Comparison of ENCODE assay signal across 16 cellular contexts in genomic region chr5:57207007-57207653, GRCh38. TPM values are rescaled to one million over a fixed set of nuclear protein-coding genes. Genes with fewer than 3 reads are reported as not detected.
A peak's percentile ranks its signal among the peaks of the same experiment; 100 is the strongest.
DNase-seq lines count a peak whose midpoint lies in the region; ATAC-seq, FAIRE-seq and TF ChIP-seq lines count a peak whose summit lies in the region.
"Had no signal": no experiment of that assay in that cellular context is flagged by ENCODE, and none has a peak within 500 bp of the region (broad histone marks: within the 10 kb centered on the region; RNA-seq: fewer than 3 reads in every experiment).

No MANE protein-coding gene starts in this region.

- no peak overlapping the region for H2AK5ac ChIP-seq in neuronal stem cell (ENCODE audit: low read depth, low read length)

- POLR2A ChIA-PET in activated CD4-positive, alpha-beta T cell treated with anti-CD3 and anti-CD28 coated beads for 36 hours (lab: Charles Lee) = no interaction called here
- POLR2A ChIA-PET in CD8-positive, alpha-beta T cell (lab: Charles Lee) = no interaction called here
- POLR2A ChIA-PET in GM12878 (lab: Charles Lee) = interaction anchor here (0.6 kb wide), 2 partner anchors 11 to 1542 kb away, joined by 3 read pairs; no protein-coding TSS in a partner anchor

- peaks cover 28% of the 10 kb centered on the region for H3K36me3 Mint-ChIP-seq in activated CD4-positive, alpha-beta T cell treated with anti-CD3 and anti-CD28 coated beads for 36 hours (ENCODE audit: low read depth)
- peaks cover 25% of the 10 kb centered on the region for H3K36me3 Mint-ChIP-seq in CD8-positive, alpha-beta T cell

- no peak for ATAC-seq in activated CD4-positive, alpha-beta T cell treated with anti-CD3 and anti-CD28 coated beads for 36 hours
- no peak for ATAC-seq in CD8-positive, alpha-beta T cell
- no peak; the same call in 2 of the 3 replicates for ATAC-seq in GM12878
- ATAC-seq: activated CD8-positive, alpha-beta memory T cell treated with anti-CD3 and anti-CD28 coated beads, Interleukin-2, amount 10 ng/mL, durations not matched to agents 7 days and 5 days; Panc1; upper lobe of right lung had no signal

- no peak overlapping the region for H3K18ac ChIP-seq in neuronal stem cell (ENCODE audit: low read length)

- no peak overlapping the region for H2AFZ ChIP-seq in GM12878 (ENCODE audit: control insufficient read depth, low read depth, low read length)
- H2AFZ ChIP-seq in neuronal stem cell (ENCODE audit: low read length) = no peak overlapping the region

- no peak overlapping the region for H2BK12ac ChIP-seq in neuronal stem cell (ENCODE audit: low read length)

- H3K14ac ChIP-seq in neuronal stem cell (ENCODE audit: low read length) = no peak overlapping the region

- no peak for TF ChIP-seq RAD21 in GM12878 (IDR thresholded peaks at IDR 0.05; ENCODE audit: insufficient read depth, low read depth, low read length)

- intact Hi-C loops in activated CD4-positive, alpha-beta T cell treated with anti-CD3 and anti-CD28 coated beads for 36 hours (cut with DNase I, micrococcal nuclease) = no loop called here
- intact Hi-C loops in CD8-positive, alpha-beta T cell (cut with DNase I, micrococcal nuclease) = no loop called here
- intact Hi-C loops in GM12878 (cut with micrococcal nuclease; ENCODE audit: unreplicated experiment) = no loop called here

- H2BK5ac ChIP-seq in neuronal stem cell (ENCODE audit: low read length) = no peak overlapping the region

- TF ChIP-seq POLR2A in GM12878 (IDR thresholded peaks at IDR 0.05; ENCODE audit: low read depth, low read length) = 0 out of 2 replicates have a peak, but pooled peaks have one; percentile 10

- no peak overlapping the region for H3K27ac ChIP-seq in CD8-positive, alpha-beta T cell (ENCODE audit: low read depth, low read length)
- H3K27ac ChIP-seq in GM12878 (ENCODE audit: control insufficient read depth, insufficient read depth) (no peak overlapping the region), neuronal stem cell (replicated peaks; ENCODE audit: low read length) (no peak overlapping the region)
- H3K27ac ChIP-seq: upper lobe of right lung had no signal

- no peaks in the 10 kb centered on the region for H3K36me3 ChIP-seq in CD8-positive, alpha-beta T cell (ENCODE audit: insufficient read depth, low read length)
- H3K36me3 ChIP-seq in GM12878 (ENCODE audit: control insufficient read depth in 2 of 2, insufficient read depth in 2 of 2, low read length in 1 of 2) (peaks cover 7 to 12% of the 10 kb centered on the region in 2 experiments; a peak in 3 of 4 replicates), neuronal stem cell (replicated peaks in 1 of 2; ENCODE audit: control insufficient read depth in 2 of 2, insufficient read depth in 2 of 2, low read length in 2 of 2) (peaks cover 4 to 38% of the 10 kb centered on the region in 2 donors)
- H3K36me3 ChIP-seq: upper lobe of right lung had no signal

- peak overlapping the region; percentile 37 for H3K23ac ChIP-seq in neuronal stem cell (ENCODE audit: low read depth, low read length, poor library complexity)

- H3K79me1 ChIP-seq in neuronal stem cell (ENCODE audit: low read depth, low read length) = peaks cover 12% of the 10 kb centered on the region

- no peaks in the 10 kb centered on the region for H3K27me3 Mint-ChIP-seq in activated CD4-positive, alpha-beta T cell treated with anti-CD3 and anti-CD28 coated beads for 36 hours
- no peaks in the 10 kb centered on the region for H3K27me3 Mint-ChIP-seq in CD8-positive, alpha-beta T cell (ENCODE audit: low read depth)
- H3K27me3 Mint-ChIP-seq: activated CD8-positive, alpha-beta memory T cell treated with anti-CD3 and anti-CD28 coated beads, Interleukin-2, amount 10 ng/mL, durations not matched to agents 7 days and 5 days had no signal

- H2BK15ac ChIP-seq in neuronal stem cell (ENCODE audit: low read length) = no peak overlapping the region

- H3K79me2 ChIP-seq in GM12878 (ENCODE audit: control insufficient read depth, insufficient read depth, low read length) = peaks cover 92% of the 10 kb centered on the region

- CTCF ChIA-PET in activated CD4-positive, alpha-beta T cell treated with anti-CD3 and anti-CD28 coated beads for 36 hours (lab: Charles Lee) = no interaction called here
- CTCF ChIA-PET in CD8-positive, alpha-beta T cell (lab: Charles Lee) = interaction anchor here (1.4 to 2.3 kb wide), 3 partner anchors 10 to 307 kb away, joined by 3 to 7 read pairs (median 4); no protein-coding TSS in a partner anchor
- CTCF ChIA-PET in GM12878 (lab: Yijun Ruan, JAX) = no interaction called here

- H3K27ac Mint-ChIP-seq in activated CD4-positive, alpha-beta T cell treated with anti-CD3 and anti-CD28 coated beads for 36 hours = peak overlapping the region; percentile 17
- H3K27ac Mint-ChIP-seq in CD8-positive, alpha-beta T cell = peak overlapping the region; percentile 45
- H3K27ac Mint-ChIP-seq: activated CD8-positive, alpha-beta memory T cell treated with anti-CD3 and anti-CD28 coated beads, Interleukin-2, amount 10 ng/mL, durations not matched to agents 7 days and 5 days had no signal

- no peak overlapping the region for H4K91ac ChIP-seq in neuronal stem cell (ENCODE audit: low read depth, low read length, poor library complexity)

- no peaks in the 10 kb centered on the region for H3K27me3 ChIP-seq in CD8-positive, alpha-beta T cell (ENCODE audit: insufficient read depth, low read length)
- H3K27me3 ChIP-seq in GM12878 (replicated peaks in 1 of 2; ENCODE audit: control insufficient read depth in 2 of 2, insufficient read depth in 2 of 2, low read length in 1 of 2) = no peaks in the 10 kb centered on the region
- no peaks in the 10 kb centered on the region for H3K27me3 ChIP-seq in neuronal stem cell (ENCODE audit: control insufficient read depth in 3 of 3, insufficient read depth in 3 of 3, low read depth in 1 of 3, low read length in 3 of 3)
- H3K27me3 ChIP-seq: upper lobe of right lung had no signal

- H3K4me1 ChIP-seq in CD8-positive, alpha-beta T cell (ENCODE audit: insufficient read depth, low read length) = peaks cover 51% of the 10 kb centered on the region
- H3K4me1 ChIP-seq in GM12878 (ENCODE audit: control insufficient read depth, insufficient read depth, low read length) = peaks cover 3% of the 10 kb centered on the region; the same call in 1 of the 2 replicates
- peaks cover 0 to 2% of the 10 kb centered on the region in 2 donors for H3K4me1 ChIP-seq in neuronal stem cell (ENCODE audit: control insufficient read depth in 2 of 2, insufficient read depth in 1 of 2, low read depth in 1 of 2, low read length in 2 of 2)

- H3K9me3 ChIP-seq in CD8-positive, alpha-beta T cell (ENCODE audit: low read length) = no peaks in the 10 kb centered on the region
- H3K9me3 ChIP-seq in GM12878 (replicated peaks; ENCODE audit: control insufficient read depth, insufficient read depth, low read length) = no peaks in the 10 kb centered on the region; the same call in 2 of the 3 replicates
- H3K9me3 ChIP-seq in neuronal stem cell (replicated peaks in 1 of 2; ENCODE audit: control insufficient read depth in 2 of 2, insufficient read depth in 1 of 2, low read depth in 1 of 2, low read length in 2 of 2) = peaks cover 6 to 29% of the 10 kb centered on the region in 2 donors
- H3K9me3 ChIP-seq: upper lobe of right lung had no signal

- RAD21 ChIA-PET in GM12878 (lab: Charles Lee; ENCODE audit: unreplicated experiment) = interaction anchor here (1.6 to 1.7 kb wide), 2 partner anchors 9 to 24 kb away, joined by 3 to 4 read pairs; no protein-coding TSS in a partner anchor

- no peak overlapping the region for H4K8ac ChIP-seq in neuronal stem cell (ENCODE audit: low read depth, low read length)

- 53% methylated on average over 7 of the region's 7 CpGs for WGBS in GM12878 (ENCODE audit: insufficient coverage, insufficient replicate concordance, low lambda C conversion rate, missing lambda C conversion rate)
- no CpG with 5 or more reads among the region's 7 CpGs for WGBS in neuronal stem cell (ENCODE audit: extremely low coverage in 2 of 2, insufficient read length in 2 of 2, insufficient replicate concordance in 1 of 2), 2 donors

- no peak overlapping the region for H3K4me3 Mint-ChIP-seq in activated CD4-positive, alpha-beta T cell treated with anti-CD3 and anti-CD28 coated beads for 36 hours
- H3K4me3 Mint-ChIP-seq in CD8-positive, alpha-beta T cell = no peak overlapping the region
- H3K4me3 Mint-ChIP-seq: activated CD8-positive, alpha-beta memory T cell treated with anti-CD3 and anti-CD28 coated beads, Interleukin-2, amount 10 ng/mL, durations not matched to agents 7 days and 5 days had no signal

- H3K9me3 Mint-ChIP-seq in activated CD4-positive, alpha-beta T cell treated with anti-CD3 and anti-CD28 coated beads for 36 hours (ENCODE audit: low read depth) = no peaks in the 10 kb centered on the region
- no peaks in the 10 kb centered on the region for H3K9me3 Mint-ChIP-seq in CD8-positive, alpha-beta T cell

- no peak overlapping the region for H3K4ac ChIP-seq in neuronal stem cell (ENCODE audit: low read length)

- H3K4me2 ChIP-seq in GM12878 (ENCODE audit: control insufficient read depth, insufficient read depth) (0 out of 2 replicates have a peak overlapping the region, but pooled peaks have one; percentile 3), neuronal stem cell (ENCODE audit: insufficient read depth, low read length, poor library complexity, severe bottlenecking) (no peak overlapping the region)

- H2BK120ac ChIP-seq in neuronal stem cell (ENCODE audit: low read depth, low read length) = no peak overlapping the region

- H3K4me3 ChIP-seq in CD8-positive, alpha-beta T cell (ENCODE audit: low read depth, low read length) = no peak overlapping the region
- H3K4me3 ChIP-seq in GM12878 (no peak overlapping the region), neuronal stem cell (ENCODE audit: low read length in 2 of 2) (no peak overlapping the region)
- H3K4me3 ChIP-seq: upper lobe of right lung had no signal

- H3K4me1 Mint-ChIP-seq in activated CD4-positive, alpha-beta T cell treated with anti-CD3 and anti-CD28 coated beads for 36 hours = peaks cover 78% of the 10 kb centered on the region
- peaks cover 82% of the 10 kb centered on the region for H3K4me1 Mint-ChIP-seq in CD8-positive, alpha-beta T cell (ENCODE audit: low read depth)

- H4K20me1 ChIP-seq in GM12878 (ENCODE audit: control insufficient read depth, insufficient read depth) = peaks cover 6% of the 10 kb centered on the region

- no peak for FAIRE-seq in GM12878 (lab: Jason Lieb, UNC)
- FAIRE-seq: A204.1 had no signal

- no peak for TF ChIP-seq CTCF in CD8-positive, alpha-beta T cell (IDR thresholded peaks at IDR 0.05)
- TF ChIP-seq CTCF in GM12878 (IDR thresholded peaks at IDR 0.05 in 2 of 3, conservative IDR thresholded peaks at IDR 0.05 in 1 of 3; ENCODE audit: control insufficient read depth in 2 of 3, extremely low read depth in 1 of 3, insufficient read depth in 1 of 3, low read depth in 3 of 3, low read length in 3 of 3) = no peak

- H3K9ac ChIP-seq in GM12878 (ENCODE audit: control insufficient read depth, insufficient read depth, low read length) = no peak overlapping the region
- no peak overlapping the region for H3K9ac ChIP-seq in neuronal stem cell (ENCODE audit: low read depth, low read length, poor library complexity)

- BruUV-seq in GM12878 (replicated peaks; lab: Mats Ljungman, UMichigan) = no TSS peak

- in situ Hi-C loops in GM12878 (cut with MboI) = no loop called here

- SMC1A ChIA-PET in GM12878 (lab: Charles Lee; ENCODE audit: uncharacterized antibody, unreplicated experiment) = interaction anchor here (1.0 kb wide), 1 partner anchor 15 kb away, joined by 3 read pairs; no protein-coding TSS in a partner anchor

- no peak for DNase-seq in activated CD4-positive, alpha-beta T cell treated with anti-CD3 and anti-CD28 coated beads for 36 hours
- no peak for DNase-seq in activated CD4-positive, alpha-beta T cell treated with anti-CD3 and anti-CD28 coated beads, Interleukin-2, amount 50 U/mL, for 1 hour
- no peak for DNase-seq in CD8-positive, alpha-beta T cell
- no peak for DNase-seq in GM12878 (ENCODE audit: low read depth, low spot score)
- DNase-seq in neuronal stem cell (ENCODE audit: low spot score) = no peak
- no peak for DNase-seq in NCI-H2171 treated with DMSO at 0.1 percent for 48 hours (lab: John Stamatoyannopoulos, UW)
- DNase-seq in NCI-H446 treated with DMSO at 0.1 percent for 48 hours (lab: John Stamatoyannopoulos, UW) = no peak
- no peak for DNase-seq in midbrain (lab: John Stamatoyannopoulos, UW)
- DNase-seq: activated CD8-positive, alpha-beta memory T cell treated with anti-CD3 and anti-CD28 coated beads, Interleukin-2, amount 10 ng/mL, durations not matched to agents 7 days and 5 days; activated naive CD4-positive, alpha-beta T cell treated with Interleukin-2 at 50 U/mL for 16 hours; MM.1S; NCI-H2081; stimulated activated CD4-positive, alpha-beta T cell treated with anti-CD3 and anti-CD28 coated beads, Interleukin-4, amount 100 ng/mL, for 4 hours; upper lobe of right lung had no signal

- TF ChIP-seq EP300 in GM12878 (IDR thresholded peaks at IDR 0.05; ENCODE audit: borderline replicate concordance in 1 of 2, control insufficient read depth in 1 of 2, low read depth in 2 of 2, low read length in 2 of 2) = no peak

RNA-seq across cellular contexts. Expression of gene GPBP1, which starts 33.3 kb away (rescaled TPM):
- total RNA-seq in activated CD4-positive, alpha-beta T cell treated with anti-CD3 and anti-CD28 coated beads for 36 hours = 100 to 1,000 TPM in 1 of 2 experiments, 10 to 100 TPM in 1; 91.8 to 116 TPM
- 100 to 1,000 TPM; 164 to 165 TPM for total RNA-seq in CD8-positive, alpha-beta T cell
- 245 and 259 TPM in 2 replicates for total RNA-seq in GM12878 (2013; cell fraction: nucleolus; rRNA removed)
- total RNA-seq in GM12878 (2014; rRNA removed) (47.0 and 61.9 TPM in 2 replicates), GM12878 (2014; rRNA removed; fragmentation: Illumina TruSeq; extraction: Trizol) (79.3 and 80.8 TPM in 2 replicates), GM12878 (2021) (52.3 and 52.7 TPM in 2 replicates)
- polyA plus RNA-seq in GM12878 (2011; ENCODE audit: low read depth) = 26.9 TPM
- polyA plus RNA-seq in GM12878 (2011; rRNA removed) (96.2 and 163 TPM in 2 replicates), GM12878 (2014; fragmentation: Illumina TruSeq; extraction: Trizol) (64.6 and 82.2 TPM in 2 replicates), GM12878 (2014; fragmentation: Nextera tagmentation; extraction: Ambion mirVana) (10 to 100 TPM; 27.0 to 32.5 TPM), GM12878 (2014; rRNA removed) (35.2 and 41.9 TPM in 2 replicates), GM12878 (2016; fragmentation: Nextera tagmentation; extraction: Ambion mirVana) (10 to 100 TPM; 58.4 to 65.8 TPM)
- 21.1 and 24.1 TPM in 2 replicates for polyA plus RNA-seq in GM12878 (2011; cell fraction: cytosol; rRNA removed)
- polyA plus RNA-seq in GM12878 (2011; cell fraction: nucleus; rRNA removed) = 47.4 and 47.9 TPM in 2 replicates
- polyA plus RNA-seq in GM12878 (2012) = 44.8 and 50.5 TPM in 2 replicates
- polyA minus RNA-seq in GM12878 (2011; rRNA and poly(A)+ RNA removed) = 36.5 and 47.3 TPM in 2 replicates
- 23.4 and 33.1 TPM in 2 replicates for polyA minus RNA-seq in GM12878 (2011; cell fraction: cytosol; rRNA and poly(A)+ RNA removed)
- polyA minus RNA-seq in GM12878 (2011; cell fraction: nucleus; rRNA and poly(A)+ RNA removed) = 27.8 and 40.3 TPM in 2 replicates
- polyA plus RNA-seq in neuronal stem cell (2013, experiment 1 of 2) = 127 TPM
- polyA plus RNA-seq in neuronal stem cell (2013, experiment 2 of 2) = 124 TPM
